Comparison of ENCODE assay signal across 12 cellular contexts in the genomic region with DNA sequence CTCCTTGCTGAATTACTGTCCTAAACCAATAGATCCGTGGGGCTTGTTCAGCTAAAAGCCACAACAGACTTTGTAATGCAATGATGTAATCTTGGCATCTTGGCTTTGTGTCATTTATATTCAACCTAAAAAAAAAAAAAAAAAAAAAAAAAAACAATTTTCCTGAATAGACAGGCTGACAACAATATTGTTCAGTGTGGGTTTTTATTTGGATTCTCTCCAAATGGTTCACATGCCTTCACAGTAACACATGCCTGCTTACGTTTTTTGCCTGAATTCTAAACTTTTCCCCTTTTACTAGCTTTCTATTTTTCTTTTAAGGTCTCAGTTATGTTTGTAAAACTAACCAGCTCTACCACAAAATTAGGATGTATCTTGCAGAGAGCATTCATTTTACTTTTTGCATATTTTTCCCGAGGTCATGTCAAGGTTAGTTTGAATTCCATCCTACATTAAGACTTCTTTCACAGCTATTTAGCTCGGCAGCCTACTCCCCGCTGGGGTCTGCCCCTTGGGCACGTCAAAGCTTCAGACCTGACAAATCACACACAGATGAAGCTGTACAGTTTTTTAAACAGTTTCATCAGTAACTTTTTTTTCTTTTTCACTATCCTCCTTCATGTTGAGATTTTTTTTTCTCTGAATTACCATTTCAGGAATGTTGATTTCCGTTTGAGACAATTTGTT.
DNase-seq lines count a peak whose midpoint lies in the region; ATAC-seq and TF ChIP-seq lines count a peak whose summit lies in the region.
"Had no signal": no experiment of that assay in that cellular context is flagged by ENCODE, and none has a peak within 500 bp of the region (broad histone marks: within the 10 kb centered on the region; RNA-seq: fewer than 3 reads in every experiment).

No MANE protein-coding gene starts in this region.

- no peaks in the 10 kb centered on the region for H3K9me3 Mint-ChIP-seq in nephron
- H3K9me3 Mint-ChIP-seq: activated T-cell treated with anti-CD3 and anti-CD28 coated beads, Interleukin-2, amount 50 U/mL, for 24 hours had no signal

- H3K27ac Mint-ChIP-seq in nephron: peak overlapping the region; percentile 48 to 73 (median 60)
- H3K27ac Mint-ChIP-seq: activated T-cell treated with anti-CD3 and anti-CD28 coated beads, Interleukin-2, amount 50 U/mL, for 24 hours had no signal

- peaks cover 20% of the 10 kb centered on the region for H3K4me1 Mint-ChIP-seq in nephron

- ATAC-seq in HG03342 (IDR thresholded peaks at IDR 0.05; ENCODE audit: unreplicated experiment): no peak
- ATAC-seq in HG03135 (IDR thresholded peaks at IDR 0.05; ENCODE audit: unreplicated experiment): no peak
- no peak for ATAC-seq in HG02798 (IDR thresholded peaks at IDR 0.05; ENCODE audit: poor library complexity, unreplicated experiment)
- ATAC-seq: K562 had no signal

- H3K36me3 Mint-ChIP-seq in nephron (ENCODE audit: low read depth): no peaks in the 10 kb centered on the region

- DNase-seq in Ammon's horn (ENCODE audit: low spot score) (peak; percentile 38), NCI-H2227 treated with DMSO at 0.1 percent for 48 hours (lab: John Stamatoyannopoulos, UW) (peak; percentile 34), epithelial cell of proximal tubule (ENCODE audit: low read depth) (peak; percentile 42)
- no peak for DNase-seq in effector CD8-positive, alpha-beta T cell (lab: John Stamatoyannopoulos, UW)
- DNase-seq: activated T-cell treated with anti-CD3 and anti-CD28 coated beads, Interleukin-2, amount 50 U/mL, for 24 hours; DMS153; SHP77 had no signal

- TF ChIP-seq CTCF in epithelial cell of proximal tubule (conservative IDR thresholded peaks at IDR 0.05; ENCODE audit: low read depth, low read length) (no peak), nephron (IDR thresholded peaks at IDR 0.05; ENCODE audit: unreplicated experiment in 3 of 3) (no peak)

- peak overlapping the region; percentile 33 to 61 (median 53) for H3K4me3 Mint-ChIP-seq in nephron
- H3K4me3 Mint-ChIP-seq: activated T-cell treated with anti-CD3 and anti-CD28 coated beads, Interleukin-2, amount 50 U/mL, for 24 hours had no signal

- no peaks in the 10 kb centered on the region for H3K27me3 Mint-ChIP-seq in nephron (ENCODE audit: low read depth)
- H3K27me3 Mint-ChIP-seq: activated T-cell treated with anti-CD3 and anti-CD28 coated beads, Interleukin-2, amount 50 U/mL, for 24 hours had no signal

- peak overlapping the region; percentile 29 for H3K4me3 ChIP-seq in epithelial cell of proximal tubule (ENCODE audit: low read depth, low read length)
- H3K4me3 ChIP-seq: K562 had no signal
